Comparison of ENCODE assay signal across 20 cellular contexts in the genomic region with DNA sequence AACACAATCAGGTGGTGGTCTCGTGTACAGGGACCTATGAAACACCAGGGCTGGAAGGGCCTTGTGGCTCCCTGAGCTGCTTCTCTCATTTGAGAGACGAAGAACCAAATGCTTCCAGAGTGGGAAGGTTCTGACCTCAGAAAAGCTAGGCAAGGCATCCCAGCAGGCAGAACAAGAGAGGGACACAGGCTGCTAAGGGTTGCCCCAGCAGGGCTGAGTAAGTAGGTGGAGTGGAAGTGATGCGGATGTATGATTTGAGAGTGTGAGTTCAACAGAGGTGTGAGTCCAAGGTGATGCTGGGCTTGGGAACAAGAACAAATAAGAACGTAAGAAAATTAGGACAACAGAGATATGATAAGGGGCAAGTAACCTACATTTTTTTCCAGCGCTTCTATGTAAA.
"Had no signal": no experiment of that assay in that cellular context is flagged by ENCODE, and none has a peak within 500 bp of the region (broad histone marks: within the 10 kb centered on the region; RNA-seq: fewer than 3 reads in every experiment).

No MANE protein-coding gene starts in this region.

- H3K4me3 Mint-ChIP-seq: activated CD8-positive, alpha-beta memory T cell treated with anti-CD3 and anti-CD28 coated beads, Interleukin-2, amount 10 ng/mL, durations not matched to agents 7 days and 5 days; brain; central memory CD8-positive, alpha-beta T cell; natural killer cell; type B pancreatic cell; WTC11 had no signal

- H3K27ac ChIP-seq: foreskin keratinocyte, left lung, right atrium auricular region, SJCRH30 had no signal

- H3K27me3 ChIP-seq: foreskin keratinocyte, left lung, right atrium auricular region, SJCRH30 had no signal

- H3K36me3 ChIP-seq: left lung, right atrium auricular region, SJCRH30 had no signal

- H3K4me1 ChIP-seq: right atrium auricular region, SJCRH30 had no signal

- H3K27ac Mint-ChIP-seq: activated CD8-positive, alpha-beta memory T cell treated with anti-CD3 and anti-CD28 coated beads, Interleukin-2, amount 10 ng/mL, durations not matched to agents 7 days and 5 days; natural killer cell; type B pancreatic cell; WTC11 had no signal

- H3K9me3 ChIP-seq: left lung, right atrium auricular region, SJCRH30 had no signal

- H3K4me3 ChIP-seq: left lung, right atrium auricular region, SJCRH30 had no signal

- H3K9me3 Mint-ChIP-seq: central memory CD8-positive, alpha-beta T cell; natural killer cell; type B pancreatic cell; WTC11 had no signal

- H3K4me1 Mint-ChIP-seq: central memory CD8-positive, alpha-beta T cell; WTC11 had no signal

- DNase-seq: activated CD8-positive, alpha-beta memory T cell treated with anti-CD3 and anti-CD28 coated beads, Interleukin-2, amount 10 ng/mL, durations not matched to agents 7 days and 5 days; activated T-cell treated with anti-CD3 and anti-CD28 coated beads, Interleukin-2, amount 50 U/mL, for 48 hours; cortex of kidney; effector CD4-positive, alpha-beta T cell; foreskin keratinocyte; glutamatergic neuron; hypothalamus; kidney; left lung; natural killer cell; SJCRH30; stimulated activated CD4-positive, alpha-beta T cell treated with anti-CD3 and anti-CD28 coated beads, Interleukin-15, amount 100 ng/mL, for 24 hours; stimulated activated CD4-positive, alpha-beta T cell treated with anti-CD3 and anti-CD28 coated beads, Interleukin-4, amount 100 ng/mL, for 24 hours; stimulated activated naive CD4-positive, alpha-beta T cell treated with Interleukin-2 at 50 U/mL for 16 hours; SW 1271 had no signal

- H3K27me3 Mint-ChIP-seq: activated CD8-positive, alpha-beta memory T cell treated with anti-CD3 and anti-CD28 coated beads, Interleukin-2, amount 10 ng/mL, durations not matched to agents 7 days and 5 days; brain; type B pancreatic cell had no signal

- H3K36me3 Mint-ChIP-seq: activated CD8-positive, alpha-beta memory T cell treated with anti-CD3 and anti-CD28 coated beads, Interleukin-2, amount 10 ng/mL, durations not matched to agents 7 days and 5 days; brain; natural killer cell; type B pancreatic cell; WTC11 had no signal

- ATAC-seq: activated CD8-positive, alpha-beta memory T cell treated with anti-CD3 and anti-CD28 coated beads, Interleukin-2, amount 10 ng/mL, durations not matched to agents 7 days and 5 days; foreskin keratinocyte; left lung; natural killer cell; WTC11 had no signal
